In the genomic region with DNA sequence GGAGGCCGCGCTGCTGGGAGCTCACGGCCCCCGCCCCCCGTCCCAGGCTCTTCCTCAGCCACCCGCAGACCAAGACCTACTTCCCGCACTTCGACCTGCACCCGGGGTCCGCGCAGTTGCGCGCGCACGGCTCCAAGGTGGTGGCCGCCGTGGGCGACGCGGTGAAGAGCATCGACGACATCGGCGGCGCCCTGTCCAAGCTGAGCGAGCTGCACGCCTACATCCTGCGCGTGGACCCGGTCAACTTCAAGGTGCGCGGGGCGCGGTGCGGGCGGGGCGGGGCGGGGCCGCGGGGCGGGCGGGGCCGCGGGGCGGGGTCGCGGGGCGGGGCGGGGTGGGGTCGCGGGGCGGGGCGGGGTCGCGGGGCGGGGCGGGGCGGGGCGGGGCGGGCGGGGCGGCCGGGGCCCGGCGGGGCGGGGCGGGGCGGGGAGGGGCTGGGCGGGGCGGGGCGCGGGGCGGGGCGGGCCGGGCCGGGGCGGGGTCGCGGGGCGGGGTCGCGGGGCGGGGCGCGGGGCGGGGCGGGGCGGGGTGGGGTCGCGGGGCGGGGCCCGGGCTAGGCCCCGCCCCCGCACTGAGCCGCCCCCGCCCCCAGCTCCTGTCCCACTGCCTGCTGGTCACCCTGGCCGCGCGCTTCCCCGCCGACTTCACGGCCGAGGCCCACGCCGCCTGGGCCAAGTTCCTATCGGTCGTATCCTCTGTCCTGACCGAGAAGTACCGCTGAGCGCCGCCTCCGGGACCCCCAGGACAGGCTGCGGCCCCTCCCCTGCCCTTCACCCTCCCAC, we compare ENCODE assay signal across 15 cellular contexts. TPM values are rescaled to one million over a fixed set of nuclear protein-coding genes. Genes with fewer than 3 reads are reported as not detected.
DNase-seq lines count a peak whose midpoint lies in the region; ATAC-seq, FAIRE-seq and TF ChIP-seq lines count a peak whose summit lies in the region.
"Not testable (repeated sequence)": the region's sequence is repeated elsewhere in the genome, so short reads cannot be mapped to it uniquely, and the experiment has no call there.
"Had no signal": no experiment of that assay in that cellular context is flagged by ENCODE, and none has a peak within 500 bp of the region (broad histone marks: within the 10 kb centered on the region; RNA-seq: fewer than 3 reads in every experiment).

No MANE protein-coding gene starts in this region.

- intact Hi-C loops in left ventricle myocardium superior (cut with micrococcal nuclease); lower lobe of right lung (cut with DNase I): not testable (repeated sequence)

- not testable (repeated sequence) for TF ChIP-seq EP300 in A549 (IDR thresholded peaks at IDR 0.05); H1 (IDR thresholded peaks at IDR 0.05; ENCODE audit: borderline replicate concordance in 1 of 2, low read depth in 2 of 2, low read length in 2 of 2)

- 0% methylated on average over 4 of the region's 113 CpGs for WGBS in A549 (ENCODE audit: missing lambda C conversion rate)
- 2% methylated on average over 11 of the region's 113 CpGs; no CpG with 5 or more reads in 1 of the 2 experiments for WGBS in H1 (ENCODE audit: extremely low coverage in 1 of 2, insufficient coverage in 1 of 2, insufficient read length in 1 of 2, insufficient replicate concordance in 2 of 2, low coverage in 1 of 2, low lambda C conversion rate in 2 of 2, missing lambda C conversion rate in 1 of 2), 2 experiments

- H3K23me2 ChIP-seq in H1 (ENCODE audit: low read depth, low read length): not testable (repeated sequence)

- not testable (repeated sequence) for H3K36me3 Mint-ChIP-seq in activated T-cell treated with anti-CD3 and anti-CD28 coated beads, Interleukin-2, amount 50 U/mL, for 72 hours (ENCODE audit: insufficient read depth in 2 of 2)

- 0 out of 6 replicates have a peak overlapping the region, but pooled peaks of 1 of the 2 experiments have one; percentile 1 for H3K27ac ChIP-seq in A549
- H3K27ac ChIP-seq in H1 (ENCODE audit: low read depth, low read length); lower lobe of right lung: not testable (repeated sequence)

- not testable (repeated sequence) for H2BK5ac ChIP-seq in H1 (ENCODE audit: low read depth, low read length)

- H3K56ac ChIP-seq in H1 (replicated peaks; ENCODE audit: insufficient read length, low read depth, low read length): not testable (repeated sequence)

- ATAC-seq in A549 (peak; percentile 16 to 51; a peak in 4 of 6 replicates), left ventricle myocardium superior (peak; percentile 47), lower lobe of right lung (peak; percentile 40 to 42)
- peak; percentile 71 to 74 for ATAC-seq in activated T-cell treated with anti-CD3 and anti-CD28 coated beads, Interleukin-2, amount 50 U/mL, for 72 hours (replicated peaks in 1 of 2)

- not testable (repeated sequence) for H2BK15ac ChIP-seq in H1 (ENCODE audit: low read length)

- H3K23ac ChIP-seq in H1 (ENCODE audit: insufficient read length): not testable (repeated sequence)

- H3K4me3 Mint-ChIP-seq in activated T-cell treated with anti-CD3 and anti-CD28 coated beads, Interleukin-2, amount 50 U/mL, for 72 hours: peak overlapping the region; percentile 68 to 79

- FAIRE-seq in A549 (lab: Jason Lieb, UNC); H1 (lab: Jason Lieb, UNC): not testable (repeated sequence)

- H3K4me2 ChIP-seq in A549 (peak overlapping the region; percentile 100), H1 (ENCODE audit: insufficient read depth in 1 of 2, low read depth in 2 of 2, low read length in 2 of 2) (peak overlapping the region; percentile 64 to 78)

- H2BK120ac ChIP-seq in H1 (replicated peaks; ENCODE audit: low read depth, low read length): not testable (repeated sequence)

- H3K9ac ChIP-seq in NT2/D1 (ENCODE audit: insufficient read length, low read depth): peak overlapping the region; percentile 72
- not testable (repeated sequence) for H3K9ac ChIP-seq in H1 (replicated peaks in 1 of 4; ENCODE audit: extremely low read depth in 1 of 4, low read depth in 3 of 4, low read length in 3 of 4)

- not testable (repeated sequence) for TF ChIP-seq CTCF in A549 (IDR thresholded peaks at IDR 0.05); GM12864 (IDR thresholded peaks at IDR 0.05; ENCODE audit: low read depth, low read length, missing control alignments); H1 (IDR thresholded peaks at IDR 0.05; ENCODE audit: control extremely low read depth in 1 of 3, insufficient read depth in 1 of 3, low read depth in 1 of 3, low read length in 3 of 3); lower lobe of right lung (IDR thresholded peaks at IDR 0.05); retinal pigment epithelial cell (conservative IDR thresholded peaks at IDR 0.05; ENCODE audit: low read depth, low read length)

- CTCF ChIA-PET in A549 (lab: Yijun Ruan, JAX): interaction anchor here (1.0 to 7.7 kb wide), 2 partner anchors 17 to 47 kb away, joined by 3 to 88 read pairs; partner anchors contain the start of gene HBQ1
- CTCF ChIA-PET in H1 (lab: Charles Lee; ENCODE audit: partially characterized antibody): interaction anchor here (1.1 kb wide), 2 partner anchors 16 to 17 kb away, joined by 3 to 5 read pairs; partner anchors contain the start of gene HBQ1

- not testable (repeated sequence) for H3K27ac Mint-ChIP-seq in activated T-cell treated with anti-CD3 and anti-CD28 coated beads, Interleukin-2, amount 50 U/mL, for 72 hours

- not testable (repeated sequence) for H2AK5ac ChIP-seq in H1 (ENCODE audit: low read depth, low read length)

- H4K20me1 ChIP-seq in H1 (replicated peaks in 1 of 2; ENCODE audit: control insufficient read depth in 1 of 2, insufficient read depth in 2 of 2, low read length in 2 of 2): not testable (repeated sequence)

- H3K4me1 Mint-ChIP-seq in activated T-cell treated with anti-CD3 and anti-CD28 coated beads, Interleukin-2, amount 50 U/mL, for 72 hours (ENCODE audit: low read depth): not testable (repeated sequence)

- H3K9me3 Mint-ChIP-seq in activated T-cell treated with anti-CD3 and anti-CD28 coated beads, Interleukin-2, amount 50 U/mL, for 72 hours: not testable (repeated sequence)

- H2AFZ ChIP-seq in H1 (ENCODE audit: low read length): not testable (repeated sequence)

- H3K4me1 ChIP-seq in A549 (peaks cover 13% of the 10 kb centered on the region), NT2/D1 (ENCODE audit: insufficient read depth, insufficient read length) (peaks cover 17% of the 10 kb centered on the region), H1 (replicated peaks in 1 of 4; ENCODE audit: control insufficient read depth in 3 of 4, insufficient read depth in 4 of 4, low read length in 3 of 4) (peaks cover 0 to 18% (median 16%) of the 10 kb centered on the region in 4 experiments; a peak in 6 of 7 replicates), lower lobe of right lung (peaks cover 19% of the 10 kb centered on the region)

- H2BK20ac ChIP-seq in H1 (ENCODE audit: low read length): not testable (repeated sequence)

- POLR2A ChIA-PET in A549 (lab: Yijun Ruan, JAX): not testable (repeated sequence)
- POLR2A ChIA-PET in H1 (lab: Charles Lee; ENCODE audit: partially characterized antibody): interaction anchor here (5.0 kb wide), 1 partner anchor 16 kb away, joined by 29 read pairs; the partner anchor contains the start of gene HBQ1

- H3K27me3 Mint-ChIP-seq in activated T-cell treated with anti-CD3 and anti-CD28 coated beads, Interleukin-2, amount 50 U/mL, for 72 hours (ENCODE audit: low read depth): peaks cover 40% of the 10 kb centered on the region

- H4K8ac ChIP-seq in H1 (ENCODE audit: extremely low read depth, insufficient read depth, low read length): not testable (repeated sequence)

- H2BK12ac ChIP-seq in H1 (ENCODE audit: low read depth, low read length): not testable (repeated sequence)

- H4K5ac ChIP-seq in H1 (ENCODE audit: insufficient read length, low read depth, low read length): not testable (repeated sequence)

- not testable (repeated sequence) for H3K4ac ChIP-seq in H1 (replicated peaks; ENCODE audit: insufficient read length, low read depth, low read length)

- TF ChIP-seq POLR2A in A549 (IDR thresholded peaks at IDR 0.05; ENCODE audit: low read length); H1 (IDR thresholded peaks at IDR 0.05; ENCODE audit: control extremely low read depth in 1 of 2, low read depth in 2 of 2, low read length in 2 of 2): not testable (repeated sequence)

- DNase-seq in A549 (ENCODE audit: low read depth in 1 of 2, low spot score in 1 of 2); GM12864 (ENCODE audit: low read depth); NT2/D1 (ENCODE audit: low read depth, low spot score); activated T-cell treated with anti-CD3 and anti-CD28 coated beads, Interleukin-2, amount 50 U/mL, for 72 hours; H1 (ENCODE audit: low read depth in 1 of 2, low spot score in 2 of 2); left ventricle myocardium superior; lower lobe of right lung; retinal pigment epithelial cell (ENCODE audit: low read depth): not testable (repeated sequence)

- H3K18ac ChIP-seq in H1 (ENCODE audit: extremely low read depth, low read length): not testable (repeated sequence)

- H3K79me2 ChIP-seq in H1 (ENCODE audit: control insufficient read depth in 1 of 2, insufficient read depth in 2 of 2, low read length in 2 of 2): not testable (repeated sequence)

- H4K91ac ChIP-seq in H1 (replicated peaks; ENCODE audit: insufficient read length, low read length): not testable (repeated sequence)

- not testable (repeated sequence) for TF ChIP-seq RAD21 in A549 (conservative IDR thresholded peaks at IDR 0.05 in 1 of 2, IDR thresholded peaks at IDR 0.05 in 1 of 2); H1 (IDR thresholded peaks at IDR 0.05 in 1 of 2, conservative IDR thresholded peaks at IDR 0.05 in 1 of 2; ENCODE audit: low read depth in 2 of 2, low read length in 2 of 2)

- not testable (repeated sequence) for H3K14ac ChIP-seq in H1 (ENCODE audit: insufficient read length)

- not testable (repeated sequence) for H3K79me1 ChIP-seq in H1 (ENCODE audit: low read depth, low read length)

- H3K36me3 ChIP-seq in NT2/D1 (ENCODE audit: insufficient read depth, insufficient read length, low read length); H1 (ENCODE audit: control insufficient read depth in 2 of 4, insufficient read depth in 4 of 4, low read length in 3 of 4); lower lobe of right lung: not testable (repeated sequence)

- H3K4me3 ChIP-seq in A549 (peak overlapping the region; percentile 47), GM12864 (ENCODE audit: low read depth, low read length) (peak overlapping the region; percentile 4), NT2/D1 (ENCODE audit: insufficient read length, low read depth) (peak overlapping the region; percentile 24), H1 (ENCODE audit: extremely low read depth in 1 of 4, insufficient read depth in 2 of 4, low read depth in 3 of 4, low read length in 4 of 4) (peak overlapping the region; percentile 14 to 59 (median 20); a peak in 7 of 8 replicates), lower lobe of right lung (peak overlapping the region; percentile 14), retinal pigment epithelial cell (ENCODE audit: low read length) (peak overlapping the region; percentile 18)

- not testable (repeated sequence) for H3K9me3 ChIP-seq in A549; NT2/D1 (ENCODE audit: insufficient read depth, low read length); H1 (ENCODE audit: insufficient read depth in 2 of 2, low read depth in 1 of 2, low read length in 1 of 2); lower lobe of right lung

- H3K27me3 ChIP-seq in NT2/D1 (ENCODE audit: insufficient read depth, insufficient read length): peaks cover 59% of the 10 kb centered on the region
- H3K27me3 ChIP-seq in H1 (replicated peaks in 1 of 4; ENCODE audit: control insufficient read depth in 3 of 4, extremely low read depth in 1 of 4, insufficient read depth in 3 of 4, low read length in 3 of 4): peaks cover 33 to 54% (median 52%) of the 10 kb centered on the region in 4 experiments
- peaks cover 57% of the 10 kb centered on the region for H3K27me3 ChIP-seq in lower lobe of right lung (ENCODE audit: low read depth)

RNA-seq across cellular contexts. Expression of gene HBM, which starts 1.2 kb away (rescaled TPM):
- polyA plus RNA-seq in A549 (2011; rRNA removed): not detected in 2 replicates
- polyA plus RNA-seq in A549 (2012; cell fraction: cytosol; rRNA removed): not detected in 2 replicates
- not detected in 2 replicates for polyA plus RNA-seq in A549 (2012; cell fraction: nucleus; rRNA removed)
- polyA plus RNA-seq in A549 (2017; fragmentation: RNase III; extraction: RNeasy Plus Mini Kit Qiagen cat#74134 plus additional on column Dnase treatment): not detected in 3 replicates
- polyA minus RNA-seq in A549 (2011; rRNA and poly(A)+ RNA removed): not detected in 2 replicates
- total RNA-seq in activated T-cell treated with anti-CD3 and anti-CD28 coated beads, Interleukin-2, amount 50 U/mL, for 72 hours: not detected
- not detected in 2 replicates for total RNA-seq in H1 (2021; fragmentation: NEBNext Ultra II Directional; extraction: Animal tissue kit (Norgen Biotek cat#: 25700))
- 0.78 and 0.88 TPM in 2 replicates for polyA plus RNA-seq in H1 (2011; rRNA removed)
- not detected for polyA plus RNA-seq in H1 (2011; cell fraction: cytosol; rRNA removed)
- not detected for polyA plus RNA-seq in H1 (2011; cell fraction: nucleus; rRNA removed)
- not detected in 4 replicates for polyA plus RNA-seq in H1 (2012, experiment 1 of 2)
- polyA plus RNA-seq in H1 (2012, experiment 2 of 2): not detected
- not detected for polyA plus RNA-seq in H1 (2013, experiment 1 of 2)
- polyA plus RNA-seq in H1 (2013, experiment 2 of 2): not detected
- not detected in 2 replicates for polyA minus RNA-seq in H1 (2011; rRNA and poly(A)+ RNA removed)
- polyA minus RNA-seq in H1 (2011; cell fraction: cytosol; rRNA and poly(A)+ RNA removed): not detected
- polyA minus RNA-seq in H1 (2011; cell fraction: nucleus; rRNA and poly(A)+ RNA removed): not detected
- total RNA-seq in left ventricle myocardium superior: not detected
- total RNA-seq in lower lobe of right lung: not detected
- total RNA-seq: A172; dermis blood vessel endothelial cell; fibroblast of lung; T-helper 1 cell treated with Interleukin-12 subunit alpha and Interleukin-12 subunit beta and Interleukin-4 antibody, amounts not matched to agents 30 ng/mL and 1 ng/mL, for 36 hours had no signal
- polyA plus RNA-seq: fibroblast of lung, IgD-negative memory B cell, ovary had no signal

RNA-seq across cellular contexts. Expression of gene HBA2, which starts 8.0 kb away (rescaled TPM):
- polyA plus RNA-seq in A549 (2011; rRNA removed): 0.20 and 0.26 TPM in 2 replicates
- polyA plus RNA-seq in A549 (2012; cell fraction: cytosol; rRNA removed): 0.30 and 0.36 TPM in 2 replicates
- 0.30 TPM in 1 of 2 replicates, not detected in the other for polyA plus RNA-seq in A549 (2012; cell fraction: nucleus; rRNA removed)
- 0.23 to 0.68 TPM in 2 of 3 replicates, not detected in the other for polyA plus RNA-seq in A549 (2017; fragmentation: RNase III; extraction: RNeasy Plus Mini Kit Qiagen cat#74134 plus additional on column Dnase treatment)
- not detected in 2 replicates for polyA minus RNA-seq in A549 (2011; rRNA and poly(A)+ RNA removed)
- not detected for total RNA-seq in activated T-cell treated with anti-CD3 and anti-CD28 coated beads, Interleukin-2, amount 50 U/mL, for 72 hours
- total RNA-seq in H1 (2021; fragmentation: NEBNext Ultra II Directional; extraction: Animal tissue kit (Norgen Biotek cat#: 25700)): 1.1 TPM in 1 of 2 replicates, not detected in the other
- 6.1 and 8.1 TPM in 2 replicates for polyA plus RNA-seq in H1 (2011; rRNA removed)
- 2.7 TPM for polyA plus RNA-seq in H1 (2011; cell fraction: cytosol; rRNA removed)
- polyA plus RNA-seq in H1 (2011; cell fraction: nucleus; rRNA removed): 4.4 TPM
- 0.80 to 2.8 TPM (median 2.0 TPM) in 4 replicates for polyA plus RNA-seq in H1 (2012, experiment 1 of 2)
- polyA plus RNA-seq in H1 (2012, experiment 2 of 2): 2.8 TPM
- 3.0 TPM for polyA plus RNA-seq in H1 (2013, experiment 1 of 2)
- 3.5 TPM for polyA plus RNA-seq in H1 (2013, experiment 2 of 2)
- 0.41 and 0.61 TPM in 2 replicates for polyA minus RNA-seq in H1 (2011; rRNA and poly(A)+ RNA removed)
- 2.8 TPM for polyA minus RNA-seq in H1 (2011; cell fraction: cytosol; rRNA and poly(A)+ RNA removed)
- polyA minus RNA-seq in H1 (2011; cell fraction: nucleus; rRNA and poly(A)+ RNA removed): 5.1 TPM
- 37.2 TPM for total RNA-seq in left ventricle myocardium superior
- 232 TPM for total RNA-seq in lower lobe of right lung
- total RNA-seq: A172; dermis blood vessel endothelial cell; fibroblast of lung; T-helper 1 cell treated with Interleukin-12 subunit alpha and Interleukin-12 subunit beta and Interleukin-4 antibody, amounts not matched to agents 30 ng/mL and 1 ng/mL, for 36 hours had no signal
- polyA plus RNA-seq: fibroblast of lung had no signal

RNA-seq across cellular contexts. Expression of gene HBA1, which starts 11.9 kb away (rescaled TPM):
- not detected in 2 replicates for polyA plus RNA-seq in A549 (2011; rRNA removed)
- 1.8 and 2.7 TPM in 2 replicates for polyA plus RNA-seq in A549 (2012; cell fraction: cytosol; rRNA removed)
- 1.2 and 2.6 TPM in 2 replicates for polyA plus RNA-seq in A549 (2012; cell fraction: nucleus; rRNA removed)
- 0.51 to 1.3 TPM (median 0.58 TPM) in 3 replicates for polyA plus RNA-seq in A549 (2017; fragmentation: RNase III; extraction: RNeasy Plus Mini Kit Qiagen cat#74134 plus additional on column Dnase treatment)
- 0.74 TPM in 1 of 2 replicates, not detected in the other for polyA minus RNA-seq in A549 (2011; rRNA and poly(A)+ RNA removed)
- 1 to 10 TPM in 1 of 2 donors, not detected in 1; 1.1 TPM for total RNA-seq in activated T-cell treated with anti-CD3 and anti-CD28 coated beads, Interleukin-2, amount 50 U/mL, for 72 hours
- 1.1 and 2.3 TPM in 2 replicates for total RNA-seq in H1 (2021; fragmentation: NEBNext Ultra II Directional; extraction: Animal tissue kit (Norgen Biotek cat#: 25700))
- polyA plus RNA-seq in H1 (2011; rRNA removed): 2.3 and 8.6 TPM in 2 replicates
- polyA plus RNA-seq in H1 (2011; cell fraction: cytosol; rRNA removed): 2.0 TPM
- 1.6 TPM for polyA plus RNA-seq in H1 (2011; cell fraction: nucleus; rRNA removed)
- polyA plus RNA-seq in H1 (2012, experiment 1 of 2): 1.2 to 1.6 TPM (median 1.4 TPM) in 3 of 4 replicates, not detected in the other
- 4.5 TPM for polyA plus RNA-seq in H1 (2012, experiment 2 of 2)
- 2.9 TPM for polyA plus RNA-seq in H1 (2013, experiment 1 of 2)
- polyA plus RNA-seq in H1 (2013, experiment 2 of 2): 3.2 TPM
- polyA minus RNA-seq in H1 (2011; rRNA and poly(A)+ RNA removed): not detected in 2 replicates
- 10.6 TPM for polyA minus RNA-seq in H1 (2011; cell fraction: cytosol; rRNA and poly(A)+ RNA removed)
- not detected for polyA minus RNA-seq in H1 (2011; cell fraction: nucleus; rRNA and poly(A)+ RNA removed)
- total RNA-seq in left ventricle myocardium superior: 48.9 TPM
- 217 TPM for total RNA-seq in lower lobe of right lung
- total RNA-seq: A172; dermis blood vessel endothelial cell; fibroblast of lung; T-helper 1 cell treated with Interleukin-12 subunit alpha and Interleukin-12 subunit beta and Interleukin-4 antibody, amounts not matched to agents 30 ng/mL and 1 ng/mL, for 36 hours had no signal

RNA-seq across cellular contexts. Expression of gene HBZ, which starts 12.2 kb away (rescaled TPM):
- polyA plus RNA-seq in A549 (2011; rRNA removed) (not detected in 2 replicates), A549 (2017; fragmentation: RNase III; extraction: RNeasy Plus Mini Kit Qiagen cat#74134 plus additional on column Dnase treatment) (not detected in 3 replicates), H1 (2011; rRNA removed) (0.12 TPM in 1 of 2 replicates, not detected in the other)
- not detected in 2 replicates for polyA plus RNA-seq in A549 (2012; cell fraction: cytosol; rRNA removed)
- not detected in 2 replicates for polyA plus RNA-seq in A549 (2012; cell fraction: nucleus; rRNA removed)
- 0.29 and 1.0 TPM in 2 replicates for polyA minus RNA-seq in A549 (2011; rRNA and poly(A)+ RNA removed)
- not detected for total RNA-seq in activated T-cell treated with anti-CD3 and anti-CD28 coated beads, Interleukin-2, amount 50 U/mL, for 72 hours
- not detected in 2 replicates for total RNA-seq in H1 (2021; fragmentation: NEBNext Ultra II Directional; extraction: Animal tissue kit (Norgen Biotek cat#: 25700))
- polyA plus RNA-seq in H1 (2011; cell fraction: cytosol; rRNA removed): 0.12 TPM
- 0.20 TPM for polyA plus RNA-seq in H1 (2011; cell fraction: nucleus; rRNA removed)
- polyA plus RNA-seq in H1 (2012, experiment 1 of 2): not detected in 4 replicates
- polyA plus RNA-seq in H1 (2012, experiment 2 of 2): not detected
- 0.14 TPM for polyA plus RNA-seq in H1 (2013, experiment 1 of 2)
- 0.22 TPM for polyA plus RNA-seq in H1 (2013, experiment 2 of 2)
- polyA minus RNA-seq in H1 (2011; rRNA and poly(A)+ RNA removed): not detected in 2 replicates
- 6.6 TPM for polyA minus RNA-seq in H1 (2011; cell fraction: cytosol; rRNA and poly(A)+ RNA removed)
- polyA minus RNA-seq in H1 (2011; cell fraction: nucleus; rRNA and poly(A)+ RNA removed): not detected
- total RNA-seq in left ventricle myocardium superior (not detected), lower lobe of right lung (not detected)
- total RNA-seq: A172; dermis blood vessel endothelial cell; fibroblast of lung; T-helper 1 cell treated with Interleukin-12 subunit alpha and Interleukin-12 subunit beta and Interleukin-4 antibody, amounts not matched to agents 30 ng/mL and 1 ng/mL, for 36 hours had no signal
- polyA plus RNA-seq: fibroblast of lung, IgD-negative memory B cell, ovary had no signal

RNA-seq across cellular contexts. Expression of gene HBQ1, which starts 15.6 kb away (rescaled TPM):
- 2.0 and 2.3 TPM in 2 replicates for polyA plus RNA-seq in A549 (2011; rRNA removed)
- 13.0 and 19.4 TPM in 2 replicates for polyA plus RNA-seq in A549 (2012; cell fraction: cytosol; rRNA removed)
- 13.2 and 19.5 TPM in 2 replicates for polyA plus RNA-seq in A549 (2012; cell fraction: nucleus; rRNA removed)
- polyA plus RNA-seq in A549 (2017; fragmentation: RNase III; extraction: RNeasy Plus Mini Kit Qiagen cat#74134 plus additional on column Dnase treatment): 2.8 to 4.7 TPM (median 3.2 TPM) in 3 replicates
- not detected in 2 replicates for polyA minus RNA-seq in A549 (2011; rRNA and poly(A)+ RNA removed)
- total RNA-seq in activated T-cell treated with anti-CD3 and anti-CD28 coated beads, Interleukin-2, amount 50 U/mL, for 72 hours: not detected
- 1.4 and 2.9 TPM in 2 replicates for total RNA-seq in H1 (2021; fragmentation: NEBNext Ultra II Directional; extraction: Animal tissue kit (Norgen Biotek cat#: 25700))
- polyA plus RNA-seq in H1 (2011; rRNA removed): 17.1 and 24.6 TPM in 2 replicates
- 8.1 TPM for polyA plus RNA-seq in H1 (2011; cell fraction: cytosol; rRNA removed)
- polyA plus RNA-seq in H1 (2011; cell fraction: nucleus; rRNA removed): 10.5 TPM
- polyA plus RNA-seq in H1 (2012, experiment 1 of 2): 1.9 to 5.8 TPM (median 2.9 TPM) in 4 replicates
- 6.6 TPM for polyA plus RNA-seq in H1 (2012, experiment 2 of 2)
- polyA plus RNA-seq in H1 (2013, experiment 1 of 2): 5.8 TPM
- 6.4 TPM for polyA plus RNA-seq in H1 (2013, experiment 2 of 2)
- polyA minus RNA-seq in H1 (2011; rRNA and poly(A)+ RNA removed): 0.47 TPM in 1 of 2 replicates, not detected in the other
- polyA minus RNA-seq in H1 (2011; cell fraction: cytosol; rRNA and poly(A)+ RNA removed): not detected
- polyA minus RNA-seq in H1 (2011; cell fraction: nucleus; rRNA and poly(A)+ RNA removed): 1.6 TPM
- total RNA-seq in left ventricle myocardium superior: not detected
- total RNA-seq in lower lobe of right lung: not detected
- total RNA-seq: A172; fibroblast of lung; ovary; T-helper 1 cell treated with Interleukin-12 subunit alpha and Interleukin-12 subunit beta and Interleukin-4 antibody, amounts not matched to agents 30 ng/mL and 1 ng/mL, for 36 hours; upper lobe of left lung had no signal
- polyA plus RNA-seq: fibroblast of lung, IgD-negative memory B cell had no signal
